ENCODE assay signal across 14 cellular contexts in genomic region chr14:100673807-100674154, GRCh38. TPM values are rescaled to one million over a fixed set of nuclear protein-coding genes. Genes with fewer than 3 reads are reported as not detected.
DNase-seq lines count a peak whose midpoint lies in the region; ATAC-seq, FAIRE-seq and TF ChIP-seq lines count a peak whose summit lies in the region.
"Had no signal": no experiment of that assay in that cellular context is flagged by ENCODE, and none has a peak within 500 bp of the region (broad histone marks: within the 10 kb centered on the region; RNA-seq: fewer than 3 reads in every experiment).

No MANE protein-coding gene starts in this region.

- in situ Hi-C loops in K562 (cut with MboI): no loop called here

- H3F3A ChIP-seq in smooth muscle cell (ENCODE audit: low read depth): peaks cover 5% of the 10 kb centered on the region

- no peaks in the 10 kb centered on the region for H3K9me1 ChIP-seq in K562 (ENCODE audit: control insufficient read depth, insufficient read depth, low read length)

- no peak overlapping the region for H3K18ac ChIP-seq in mesendoderm (ENCODE audit: low read length)

- peak overlapping the region; percentile 39 for H3K56ac ChIP-seq in mesendoderm (ENCODE audit: low read length)

- no peak overlapping the region for H2BK5ac ChIP-seq in mesendoderm (ENCODE audit: low read length)

- no peak overlapping the region for H3K27ac ChIP-seq in BLaER1
- no peak overlapping the region for H3K27ac ChIP-seq in BLaER1 treated with 17β-estradiol and CSF1 and Interleukin-3, amounts not matched to agents 10 nM and 100 nM
- no peak overlapping the region for H3K27ac ChIP-seq in K562 (ENCODE audit: extremely low read depth, low read depth, low read length)
- no peak overlapping the region for H3K27ac ChIP-seq in mesendoderm (ENCODE audit: low read depth, low read length)
- H3K27ac ChIP-seq in smooth muscle cell (ENCODE audit: low read depth): no peak overlapping the region

- H4K20me1 ChIP-seq in BLaER1 (no peaks in the 10 kb centered on the region), K562 (replicated peaks; ENCODE audit: control insufficient read depth, insufficient read depth, low read length) (no peaks in the 10 kb centered on the region), smooth muscle cell (ENCODE audit: low read depth) (no peaks in the 10 kb centered on the region)
- H4K20me1 ChIP-seq in BLaER1 treated with 17β-estradiol and CSF1 and Interleukin-3, amounts not matched to agents 10 nM and 100 nM: peaks cover 0 to 6% (median 0%) of the 10 kb centered on the region in 11 experiments; a peak in 1 of 22 replicates

- H4K8ac ChIP-seq in mesendoderm (ENCODE audit: low read depth, low read length): no peak overlapping the region

- H3K36me3 ChIP-seq in BLaER1 (no peaks in the 10 kb centered on the region), K562 (ENCODE audit: control insufficient read depth, insufficient read depth, low read length) (no peaks in the 10 kb centered on the region), mesendoderm (ENCODE audit: control insufficient read depth, insufficient read depth, low read length) (no peaks in the 10 kb centered on the region), smooth muscle cell (ENCODE audit: low read depth) (no peaks in the 10 kb centered on the region)
- H3K36me3 ChIP-seq in BLaER1 treated with 17β-estradiol and CSF1 and Interleukin-3, amounts not matched to agents 10 nM and 100 nM: no peaks in the 10 kb centered on the region

- no TSS peak for BruUV-seq in K562 (replicated peaks; lab: Mats Ljungman, UMichigan)

- POLR2A ChIA-PET in K562 (lab: Yijun Ruan, JAX): interaction anchor here (0.6 kb wide), 1 partner anchor 344 kb away, joined by 3 read pairs; no protein-coding TSS in a partner anchor

- no peak overlapping the region for H3K4me3 ChIP-seq in BLaER1
- no peak overlapping the region for H3K4me3 ChIP-seq in BLaER1 treated with 17β-estradiol and CSF1 and Interleukin-3, amounts not matched to agents 10 nM and 100 nM
- H3K4me3 ChIP-seq in K562: no peak overlapping the region
- no peak overlapping the region for H3K4me3 ChIP-seq in mesendoderm (ENCODE audit: low read length)
- no peak overlapping the region for H3K4me3 ChIP-seq in smooth muscle cell

- intact Hi-C loops in K562 (cut with micrococcal nuclease): no loop called here

- 71% methylated on average over 3 of the region's 3 CpGs for WGBS in K562 (ENCODE audit: insufficient coverage, low coverage, missing lambda C conversion rate)
- no CpG with 5 or more reads among the region's 3 CpGs for WGBS in mesendoderm (ENCODE audit: extremely low coverage, insufficient coverage, low lambda C conversion rate)
- WGBS in smooth muscle cell (ENCODE audit: low lambda C conversion rate): 92% methylated on average over 3 of the region's 3 CpGs

- no peak overlapping the region for H2BK15ac ChIP-seq in mesendoderm (replicated peaks; ENCODE audit: low read depth)

- FAIRE-seq in K562 (lab: Jason Lieb, UNC): no peak
- FAIRE-seq: GM12892, HTR-8/SVneo had no signal

- DNase-seq in K562 (ENCODE audit: extremely low read depth in 1 of 4, low spot score in 3 of 4): no peak
- no peak for DNase-seq in mesendoderm
- no peak for DNase-seq in midbrain (lab: John Stamatoyannopoulos, UW)
- DNase-seq in HuH-7 (ENCODE audit: low spot score): no peak
- no peak for DNase-seq in smooth muscle cell (lab: John Stamatoyannopoulos, UW; ENCODE audit: unreplicated experiment)
- DNase-seq: GDM1, KBM-7, OCI-M1 had no signal

- H4K5ac ChIP-seq in mesendoderm (ENCODE audit: low read length): peak overlapping the region; percentile 9

- H3K9me3 ChIP-seq in BLaER1: no peaks in the 10 kb centered on the region
- no peaks in the 10 kb centered on the region for H3K9me3 ChIP-seq in BLaER1 treated with 17β-estradiol and CSF1 and Interleukin-3, amounts not matched to agents 10 nM and 100 nM (replicated peaks in 1 of 11)
- H3K9me3 ChIP-seq in K562 (replicated peaks; ENCODE audit: control insufficient read depth, insufficient read depth, low read depth, low read length): no peaks in the 10 kb centered on the region
- no peaks in the 10 kb centered on the region for H3K9me3 ChIP-seq in smooth muscle cell (replicated peaks; ENCODE audit: low read depth)

- TF ChIP-seq POLR2A in K562 (conservative IDR thresholded peaks at IDR 0.05): no peak

- peak overlapping the region; percentile 29 for H2BK120ac ChIP-seq in mesendoderm (ENCODE audit: low read depth, low read length)

- H3K9ac ChIP-seq in BLaER1: no peak overlapping the region
- H3K9ac ChIP-seq in BLaER1 treated with 17β-estradiol and CSF1 and Interleukin-3, amounts not matched to agents 10 nM and 100 nM: no peak overlapping the region
- 0 out of 4 replicates have a peak overlapping the region, but pooled peaks of 1 of the 2 experiments have one; percentile 1 for H3K9ac ChIP-seq in K562 (ENCODE audit: insufficient read depth in 1 of 2, low read depth in 2 of 2, low read length in 2 of 2)
- H3K9ac ChIP-seq in mesendoderm (ENCODE audit: low read length): no peak overlapping the region
- H3K9ac ChIP-seq in smooth muscle cell (ENCODE audit: low read depth): no peak overlapping the region

- H3K79me1 ChIP-seq in mesendoderm (ENCODE audit: low read length): no peaks in the 10 kb centered on the region

- peaks cover 29% of the 10 kb centered on the region for H3K4me1 ChIP-seq in BLaER1
- H3K4me1 ChIP-seq in BLaER1 treated with 17β-estradiol and CSF1 and Interleukin-3, amounts not matched to agents 10 nM and 100 nM: peaks cover 19 to 45% (median 32%) of the 10 kb centered on the region in 10 experiments
- H3K4me1 ChIP-seq in K562 (replicated peaks in 1 of 2; ENCODE audit: control insufficient read depth in 2 of 2, insufficient read depth in 2 of 2, low read length in 2 of 2): peaks cover 67 to 71% of the 10 kb centered on the region in 2 experiments
- peaks cover 8% of the 10 kb centered on the region for H3K4me1 ChIP-seq in mesendoderm (ENCODE audit: control insufficient read depth, low read depth, low read length)
- peaks cover 55% of the 10 kb centered on the region for H3K4me1 ChIP-seq in smooth muscle cell (ENCODE audit: low read depth)

- no peak overlapping the region for H3K4ac ChIP-seq in mesendoderm (ENCODE audit: low read depth, low read length)

- H3K4me2 ChIP-seq in BLaER1 (peak overlapping the region; percentile 69), K562 (ENCODE audit: insufficient read depth, low read length) (no peak overlapping the region), mesendoderm (ENCODE audit: low read length) (no peak overlapping the region), smooth muscle cell (no peak overlapping the region)
- H3K4me2 ChIP-seq in BLaER1 treated with 17β-estradiol and CSF1 and Interleukin-3, amounts not matched to agents 10 nM and 100 nM: peak overlapping the region in 8 of 11 experiments; percentile 49 to 74 (median 64); a peak in 15 of 22 replicates

- H3K27me3 ChIP-seq in BLaER1: peaks cover 17% of the 10 kb centered on the region; the same call in 1 of the 2 replicates
- peaks cover 4 to 34% (median 18%) of the 10 kb centered on the region in 11 experiments; a peak in 12 of 22 replicates for H3K27me3 ChIP-seq in BLaER1 treated with 17β-estradiol and CSF1 and Interleukin-3, amounts not matched to agents 10 nM and 100 nM
- no peaks in the 10 kb centered on the region for H3K27me3 ChIP-seq in K562 (ENCODE audit: control insufficient read depth in 2 of 2, insufficient read depth in 2 of 2, low read length in 2 of 2)
- no peaks in the 10 kb centered on the region for H3K27me3 ChIP-seq in mesendoderm (ENCODE audit: insufficient read depth, low read length, poor library complexity)
- no peaks in the 10 kb centered on the region for H3K27me3 ChIP-seq in smooth muscle cell (ENCODE audit: low read depth)

- H2AFZ ChIP-seq in K562 (ENCODE audit: low read depth, low read length): no peak overlapping the region
- H2AFZ ChIP-seq in smooth muscle cell (ENCODE audit: low read depth): no peak overlapping the region

- peak overlapping the region; percentile 85 for H2AK5ac ChIP-seq in mesendoderm (ENCODE audit: low read length)

- no peak for TF ChIP-seq EP300 in K562 (IDR thresholded peaks at IDR 0.05; ENCODE audit: low read length)

- no peak overlapping the region for H3K23ac ChIP-seq in mesendoderm (ENCODE audit: low read length)

- CTCF ChIA-PET in K562 (lab: Yijun Ruan, JAX; ENCODE audit: low intra/inter-chr PET ratio): no interaction called here

- no peak for TF ChIP-seq CTCF in K562 (IDR thresholded peaks at IDR 0.05 in 2 of 3, conservative IDR thresholded peaks at IDR 0.05 in 1 of 3; ENCODE audit: insufficient read depth in 2 of 3, low read depth in 1 of 3, low read length in 3 of 3)
- TF ChIP-seq CTCF in smooth muscle cell (IDR thresholded peaks at IDR 0.05; ENCODE audit: borderline replicate concordance, insufficient read depth, poor library complexity, severe bottlenecking): no peak

- no peak for ATAC-seq in K562

- TF ChIP-seq RAD21 in K562 (CRISPR knock-in tag; conservative IDR thresholded peaks at IDR 0.05 in 1 of 2, IDR thresholded peaks at IDR 0.05 in 1 of 2): no peak

- H3K79me2 ChIP-seq in K562 (ENCODE audit: control insufficient read depth, insufficient read depth, low read length): no peaks in the 10 kb centered on the region
- no peaks in the 10 kb centered on the region for H3K79me2 ChIP-seq in mesendoderm (ENCODE audit: control insufficient read depth, insufficient read depth, low read length)
- H3K79me2 ChIP-seq in smooth muscle cell (ENCODE audit: low read depth): no peaks in the 10 kb centered on the region

RNA-seq across cellular contexts. Expression of gene DLK1, which starts 52.9 kb away (rescaled TPM):
- 16.9 and 103 TPM in 2 replicates for total RNA-seq in K562 (2011; cell fraction: chromatin; rRNA removed; ENCODE audit: low replicate concordance)
- total RNA-seq in K562 (2011; cell fraction: nucleolus; rRNA removed): 80.7 and 188 TPM in 2 replicates
- total RNA-seq in K562 (2011; cell fraction: nucleoplasm; rRNA removed): 58.2 and 70.2 TPM in 2 replicates
- total RNA-seq in K562 (2014; rRNA removed) (11.8 and 12.5 TPM in 2 replicates), K562 (2014; rRNA removed; fragmentation: Illumina TruSeq; extraction: Trizol) (3.9 and 5.6 TPM in 2 replicates), K562 (2015; rRNA removed; fragmentation: Illumina TruSeq; extraction: Trizol) (17.6 and 20.2 TPM in 2 replicates), K562 (2021) (44.2 and 48.3 TPM in 2 replicates), smooth muscle cell (3,515 and 3,549 TPM in 2 replicates)
- polyA plus RNA-seq in K562 (2011; rRNA removed) (97.2 and 430 TPM in 2 replicates), K562 (2014; fragmentation: Illumina TruSeq; extraction: Trizol) (15.3 and 36.5 TPM in 2 replicates), K562 (2014; fragmentation: Nextera tagmentation; extraction: Ambion mirVana) (1 to 10 TPM; 4.4 to 4.7 TPM), K562 (2014; rRNA removed) (21.4 and 27.5 TPM in 2 replicates), smooth muscle cell (10,448 and 15,731 TPM in 2 replicates)
- polyA plus RNA-seq in K562 (2011; cell fraction: cytosol; rRNA removed): 306 and 365 TPM in 2 replicates
- 296 and 371 TPM in 2 replicates for polyA plus RNA-seq in K562 (2011; cell fraction: nucleus; rRNA removed)
- polyA plus RNA-seq in K562 (2012): 106 and 264 TPM in 2 replicates
- polyA minus RNA-seq in K562 (2011; rRNA and poly(A)+ RNA removed): 35.4 and 85.9 TPM in 2 replicates
- 143 and 458 TPM in 2 replicates for polyA minus RNA-seq in K562 (2011; cell fraction: cytosol; rRNA and poly(A)+ RNA removed)
- 44.6 and 117 TPM in 2 replicates for polyA minus RNA-seq in K562 (2011; cell fraction: nucleus; rRNA and poly(A)+ RNA removed)
- 0.51 TPM for polyA plus RNA-seq in mesendoderm (2013, experiment 1 of 2)
- 0.56 TPM for polyA plus RNA-seq in mesendoderm (2013, experiment 2 of 2)
- total RNA-seq: M059J had no signal
- polyA plus RNA-seq: BJ had no signal

Comparison
In these comparisons a context has a peak if more than half of its experiments do, and no peak if none do; other contexts are left out.
1. H3K4me2 ChIP-seq: peak in BLaER1 (single experiment) and BLaER1 treated with 17β-estradiol and CSF1 and Interleukin-3, amounts not matched to agents 10 nM and 100 nM (8 of 11); none in K562 (single experiment), mesendoderm (single experiment) and smooth muscle cell (single experiment).
2. RNA of gene DLK1, which starts 52.9 kb away (total RNA-seq): 3,515 to 3,549 TPM in smooth muscle cell; 3.9 to 188 TPM in K562; every median in the first group is over 10 times any median in the second.